In genomic region chr20:59400666-59401065, GRCh38 we compare ENCODE assay signal across 16 cellular contexts.
DNase-seq lines count a peak whose midpoint lies in the region; ATAC-seq lines count a peak whose summit lies in the region.
"Had no signal": no experiment of that assay in that cellular context is flagged by ENCODE, and none has a peak within 500 bp of the region (broad histone marks: within the 10 kb centered on the region; RNA-seq: fewer than 3 reads in every experiment).

No MANE protein-coding gene starts in this region.

- peak; percentile 44 for ATAC-seq in stimulated activated naive CD8-positive, alpha-beta T cell treated with anti-CD3 and anti-CD28 coated beads, Interleukin-15, amount 100 ng/mL, for 72 hours
- ATAC-seq in activated CD4-positive, CD25-positive, alpha-beta regulatory T cell treated with anti-CD3 and anti-CD28 coated beads, Interleukin-2, amount 50 U/mL, for 24 hours: no peak
- ATAC-seq: body of pancreas had no signal

- H3K4me3 Mint-ChIP-seq in activated CD4-positive, alpha-beta memory T cell treated with anti-CD3 and anti-CD28 coated beads, Interleukin-2, amount 10 ng/mL, durations not matched to agents 7 days and 5 days: no peak overlapping the region
- H3K4me3 Mint-ChIP-seq in stimulated activated naive CD8-positive, alpha-beta T cell treated with anti-CD3 and anti-CD28 coated beads, Interleukin-15, amount 100 ng/mL, for 72 hours: no peak overlapping the region
- H3K4me3 Mint-ChIP-seq: activated naive CD8-positive, alpha-beta T cell had no signal

- no peaks in the 10 kb centered on the region for H3K9me3 Mint-ChIP-seq in activated CD4-positive, alpha-beta memory T cell treated with anti-CD3 and anti-CD28 coated beads, Interleukin-2, amount 10 ng/mL, durations not matched to agents 7 days and 5 days
- H3K9me3 Mint-ChIP-seq in stimulated activated naive CD8-positive, alpha-beta T cell treated with anti-CD3 and anti-CD28 coated beads, Interleukin-15, amount 100 ng/mL, for 72 hours: no peaks in the 10 kb centered on the region

- POLR2A ChIA-PET in activated CD4-positive, alpha-beta memory T cell treated with anti-CD3 and anti-CD28 coated beads, Interleukin-2, amount 10 ng/mL, durations not matched to agents 7 days and 5 days (lab: Charles Lee): no interaction called here

- DNase-seq in activated CD4-positive, alpha-beta T cell treated with anti-CD3 and anti-CD28 coated beads for 4 hours: peak; percentile 14 to 36
- DNase-seq in activated CD4-positive, alpha-beta T cell treated with anti-CD3 and anti-CD28 coated beads, Interleukin-2, amount 50 U/mL, for 1 hour: no peak
- peak; percentile 24 for DNase-seq in activated CD4-positive, alpha-beta memory T cell treated with anti-CD3 and anti-CD28 coated beads, Interleukin-2, amount 10 ng/mL, durations not matched to agents 7 days and 5 days
- peak; percentile 1 for DNase-seq in dermis blood vessel endothelial cell
- DNase-seq in stimulated activated naive CD8-positive, alpha-beta T cell treated with anti-CD3 and anti-CD28 coated beads, Interleukin-15, amount 100 ng/mL, for 72 hours: peak in 1 of 2 donors; percentile 19
- no peak for DNase-seq in COLO829 (ENCODE audit: low spot score)
- no peak for DNase-seq in NOMO-1 treated with DMSO at 0.1 percent for 48 hours (lab: John Stamatoyannopoulos, UW; ENCODE audit: unreplicated experiment)
- DNase-seq: body of pancreas, colonic mucosa, GOT3, NCI-H1105, NCI-H524 treated with DMSO at 0.1 percent for 48 hours, right cardiac atrium, SIG-M5 had no signal

- peaks cover 16% of the 10 kb centered on the region for H3K27me3 Mint-ChIP-seq in activated CD4-positive, alpha-beta memory T cell treated with anti-CD3 and anti-CD28 coated beads, Interleukin-2, amount 10 ng/mL, durations not matched to agents 7 days and 5 days
- H3K27me3 Mint-ChIP-seq in stimulated activated naive CD8-positive, alpha-beta T cell treated with anti-CD3 and anti-CD28 coated beads, Interleukin-15, amount 100 ng/mL, for 72 hours: no peaks in the 10 kb centered on the region

- peaks cover 4% of the 10 kb centered on the region for H3K4me1 Mint-ChIP-seq in activated CD4-positive, alpha-beta memory T cell treated with anti-CD3 and anti-CD28 coated beads, Interleukin-2, amount 10 ng/mL, durations not matched to agents 7 days and 5 days
- H3K4me1 Mint-ChIP-seq in stimulated activated naive CD8-positive, alpha-beta T cell treated with anti-CD3 and anti-CD28 coated beads, Interleukin-15, amount 100 ng/mL, for 72 hours: no peaks in the 10 kb centered on the region

- H3K36me3 Mint-ChIP-seq in activated CD4-positive, alpha-beta memory T cell treated with anti-CD3 and anti-CD28 coated beads, Interleukin-2, amount 10 ng/mL, durations not matched to agents 7 days and 5 days (ENCODE audit: low read depth): no peaks in the 10 kb centered on the region
- H3K36me3 Mint-ChIP-seq: activated naive CD8-positive, alpha-beta T cell had no signal

- CTCF ChIA-PET in activated CD4-positive, alpha-beta memory T cell treated with anti-CD3 and anti-CD28 coated beads, Interleukin-2, amount 10 ng/mL, durations not matched to agents 7 days and 5 days (lab: Charles Lee): interaction anchor here (0.6 kb wide), 1 partner anchor 298 kb away, joined by 3 read pairs; no protein-coding TSS in a partner anchor

- H3K27ac Mint-ChIP-seq in activated CD4-positive, alpha-beta memory T cell treated with anti-CD3 and anti-CD28 coated beads, Interleukin-2, amount 10 ng/mL, durations not matched to agents 7 days and 5 days: no peak overlapping the region
- H3K27ac Mint-ChIP-seq in stimulated activated naive CD8-positive, alpha-beta T cell treated with anti-CD3 and anti-CD28 coated beads, Interleukin-15, amount 100 ng/mL, for 72 hours: no peak overlapping the region
- H3K27ac Mint-ChIP-seq: activated naive CD8-positive, alpha-beta T cell had no signal

Comparison
In these comparisons a context has a peak if more than half of its experiments do, and no peak if none do; other contexts are left out.
1. DNase-seq: peak in activated CD4-positive, alpha-beta T cell treated with anti-CD3 and anti-CD28 coated beads for 4 hours (2 of 2), activated CD4-positive, alpha-beta memory T cell treated with anti-CD3 and anti-CD28 coated beads, Interleukin-2, amount 10 ng/mL, durations not matched to agents 7 days and 5 days (single experiment) and dermis blood vessel endothelial cell (single experiment); none in activated CD4-positive, alpha-beta T cell treated with anti-CD3 and anti-CD28 coated beads, Interleukin-2, amount 50 U/mL, for 1 hour (single experiment), COLO829 (single experiment) and NOMO-1 treated with DMSO at 0.1 percent for 48 hours (single experiment).